ENCODE assay signal across 1 cellular context in the genomic region with DNA sequence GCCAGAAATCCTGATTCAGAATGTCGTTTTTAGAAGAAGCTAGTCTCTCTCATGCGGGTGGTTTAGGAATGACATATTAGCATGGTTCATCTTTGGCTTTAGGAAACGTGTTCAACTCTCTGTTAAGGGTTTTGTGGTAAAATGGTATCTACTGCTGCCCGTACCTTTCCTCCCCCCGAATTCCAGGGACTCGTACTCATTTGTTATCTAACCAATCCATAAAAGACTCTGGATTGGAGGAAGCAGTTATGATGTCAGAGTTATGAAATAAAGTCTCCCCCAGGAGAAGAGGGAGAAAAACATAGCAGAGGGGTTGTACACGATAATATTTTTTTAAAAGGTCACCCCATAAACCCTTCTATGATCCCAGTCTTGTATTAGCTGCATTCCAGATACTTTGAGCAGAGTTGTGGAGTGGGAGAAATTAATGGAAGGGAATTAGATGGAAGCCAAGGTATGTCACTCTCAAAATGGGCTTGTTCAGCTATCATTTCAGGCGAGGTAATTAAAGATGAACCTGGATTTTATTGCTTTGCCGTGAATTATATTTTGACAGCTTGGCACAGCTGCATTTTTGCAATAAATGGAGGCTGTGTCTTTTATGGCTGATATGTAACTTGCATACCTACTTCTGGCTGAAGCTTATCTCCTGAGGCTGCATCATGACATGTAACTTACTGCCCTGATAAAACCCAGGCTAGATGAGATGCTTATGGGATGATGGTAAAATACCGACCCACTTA.
TF ChIP-seq lines count a peak whose summit lies in the region.

No MANE protein-coding gene starts in this region.

TF ChIP-seq in K562, 482 proteins besides CTCF, POLR2A, EP300 and RAD21 (continued from another document and continues in another):
- TF ChIP-seq PREB (CRISPR knock-in tag; IDR thresholded peaks at IDR 0.05) (no peak), TEAD4 (IDR thresholded peaks at IDR 0.05; ENCODE audit: low read length) (peak; percentile 81), TEAD4 (CRISPR knock-in tag; IDR thresholded peaks at IDR 0.05; ENCODE audit: borderline replicate concordance) (no peak), TCFL5 (CRISPR knock-in tag; conservative IDR thresholded peaks at IDR 0.05) (no peak), BCOR (IDR thresholded peaks at IDR 0.05) (no peak), ZNF316 (IDR thresholded peaks at IDR 0.05) (no peak), PYGO2 (tag; IDR thresholded peaks at IDR 0.05) (no peak), CHD4 (IDR thresholded peaks at IDR 0.05; ENCODE audit: insufficient read depth, insufficient replicate concordance, low read depth, low read length, poor library complexity, severe bottlenecking) (no peak), RFX1 (IDR thresholded peaks at IDR 0.05) (no peak), LCOR (CRISPR knock-in tag; IDR thresholded peaks at IDR 0.05) (no peak), BACH1 (tag; IDR thresholded peaks at IDR 0.05) (no peak), CBFA2T3 (IDR thresholded peaks at IDR 0.05) (peak; percentile 44), ELF4 (CRISPR knock-in tag; IDR thresholded peaks at IDR 0.05) (no peak), CXXC5 (CRISPR knock-in tag; IDR thresholded peaks at IDR 0.05) (0 out of 2 replicates have a peak, but pooled peaks have one; percentile 33), TEAD1 (CRISPR knock-in tag; IDR thresholded peaks at IDR 0.05) (peak; percentile 59 to 83; a peak in 3 of 4 replicates), MED1 (CRISPR knock-in tag; IDR thresholded peaks at IDR 0.05; ENCODE audit: borderline replicate concordance) (no peak), ZNF507 (tag; conservative IDR thresholded peaks at IDR 0.05) (no peak), FOXK1 (CRISPR knock-in tag; IDR thresholded peaks at IDR 0.05; ENCODE audit: borderline replicate concordance) (no peak), ZBTB43 (CRISPR knock-in tag; IDR thresholded peaks at IDR 0.05) (no peak), TGIF2 (CRISPR knock-in tag; IDR thresholded peaks at IDR 0.05) (no peak), RBM25 (IDR thresholded peaks at IDR 0.05; ENCODE audit: low read depth, low read length, severe bottlenecking) (no peak), ZNF239 (CRISPR knock-in tag; IDR thresholded peaks at IDR 0.05) (no peak), RAD51 (IDR thresholded peaks at IDR 0.05; ENCODE audit: borderline replicate concordance, low read depth) (no peak), PML (IDR thresholded peaks at IDR 0.05; ENCODE audit: low read length) (0 out of 2 replicates have a peak, but pooled peaks have one; percentile 21), ZFPM2 (CRISPR knock-in tag; IDR thresholded peaks at IDR 0.05) (no peak), RBM34 (IDR thresholded peaks at IDR 0.05; ENCODE audit: borderline replicate concordance, insufficient read depth, low read length) (no peak), IRF2 (CRISPR knock-in tag; IDR thresholded peaks at IDR 0.05) (no peak), SRSF7 (optimal IDR thresholded peaks at IDR 0.05; ENCODE audit: low read depth, low read length) (no peak), CEBPG (CRISPR knock-in tag; IDR thresholded peaks at IDR 0.05) (no peak; the same call in 1 of the 2 replicates), CEBPG (tag; conservative IDR thresholded peaks at IDR 0.05 in 1 of 2, IDR thresholded peaks at IDR 0.05 in 1 of 2) (peak in 1 of 2 experiments; percentile 63; a peak in 3 of 4 replicates), ZNF274 (IDR thresholded peaks at IDR 0.05; ENCODE audit: borderline replicate concordance, low read depth, low read length) (no peak), RBFOX2 (IDR thresholded peaks at IDR 0.05; ENCODE audit: low read depth, low read length) (no peak), SETDB1 (IDR thresholded peaks at IDR 0.05; ENCODE audit: low read length) (no peak), TFAP4 (CRISPR knock-in tag; IDR thresholded peaks at IDR 0.05; ENCODE audit: borderline replicate concordance) (no peak), FOXP1 (CRISPR knock-in tag; IDR thresholded peaks at IDR 0.05) (no peak), PHF8 (IDR thresholded peaks at IDR 0.05; ENCODE audit: borderline replicate concordance, low read length) (peak; percentile 0; the same call in 1 of the 2 replicates), ETV5 (CRISPR knock-in tag; IDR thresholded peaks at IDR 0.05; ENCODE audit: low read depth) (no peak), NUFIP1 (IDR thresholded peaks at IDR 0.05; ENCODE audit: partially characterized antibody) (no peak), CEBPB (tag; IDR thresholded peaks at IDR 0.05) (no peak), ZNF780A (CRISPR knock-in tag; IDR thresholded peaks at IDR 0.05) (no peak), RBM22 (IDR thresholded peaks at IDR 0.05; ENCODE audit: low read depth, low read length, poor library complexity, severe bottlenecking) (no peak), PBX2 (CRISPR knock-in tag; IDR thresholded peaks at IDR 0.05; ENCODE audit: low read depth) (no peak), PBX2 (tag; conservative IDR thresholded peaks at IDR 0.05; ENCODE audit: low read depth) (peak; percentile 68), U2AF2 (optimal IDR thresholded peaks at IDR 0.05; ENCODE audit: low read depth, low read length) (no peak), TRIM24 (IDR thresholded peaks at IDR 0.05) (peak in 1 of 2 experiments; percentile 15; a peak in 1 of 4 replicates), TRIM28 (IDR thresholded peaks at IDR 0.05) (no peak), ZNF583 (CRISPR knock-in tag; IDR thresholded peaks at IDR 0.05) (no peak), MEIS2 (IDR thresholded peaks at IDR 0.05; ENCODE audit: partially characterized antibody) (peak; percentile 79), ZNF512 (tag; IDR thresholded peaks at IDR 0.05) (0 out of 2 replicates have a peak, but pooled peaks have one; percentile 13), ZNF143 (CRISPR knock-in tag; IDR thresholded peaks at IDR 0.05) (no peak)
- TF ChIP-seq, protein P1, sequence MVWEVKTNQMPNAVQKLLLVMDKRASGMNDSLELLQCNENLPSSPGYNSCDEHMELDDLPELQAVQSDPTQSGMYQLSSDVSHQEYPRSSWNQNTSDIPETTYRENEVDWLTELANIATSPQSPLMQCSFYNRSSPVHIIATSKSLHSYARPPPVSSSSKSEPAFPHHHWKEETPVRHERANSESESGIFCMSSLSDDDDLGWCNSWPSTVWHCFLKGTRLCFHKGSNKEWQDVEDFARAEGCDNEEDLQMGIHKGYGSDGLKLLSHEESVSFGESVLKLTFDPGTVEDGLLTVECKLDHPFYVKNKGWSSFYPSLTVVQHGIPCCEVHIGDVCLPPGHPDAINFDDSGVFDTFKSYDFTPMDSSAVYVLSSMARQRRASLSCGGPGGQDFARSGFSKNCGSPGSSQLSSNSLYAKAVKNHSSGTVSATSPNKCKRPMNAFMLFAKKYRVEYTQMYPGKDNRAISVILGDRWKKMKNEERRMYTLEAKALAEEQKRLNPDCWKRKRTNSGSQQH (CRISPR knock-in tag; IDR thresholded peaks at IDR 0.05), result 0 out of 2 replicates have a peak, but pooled peaks have one; percentile 34
- TF ChIP-seq, protein P2, sequence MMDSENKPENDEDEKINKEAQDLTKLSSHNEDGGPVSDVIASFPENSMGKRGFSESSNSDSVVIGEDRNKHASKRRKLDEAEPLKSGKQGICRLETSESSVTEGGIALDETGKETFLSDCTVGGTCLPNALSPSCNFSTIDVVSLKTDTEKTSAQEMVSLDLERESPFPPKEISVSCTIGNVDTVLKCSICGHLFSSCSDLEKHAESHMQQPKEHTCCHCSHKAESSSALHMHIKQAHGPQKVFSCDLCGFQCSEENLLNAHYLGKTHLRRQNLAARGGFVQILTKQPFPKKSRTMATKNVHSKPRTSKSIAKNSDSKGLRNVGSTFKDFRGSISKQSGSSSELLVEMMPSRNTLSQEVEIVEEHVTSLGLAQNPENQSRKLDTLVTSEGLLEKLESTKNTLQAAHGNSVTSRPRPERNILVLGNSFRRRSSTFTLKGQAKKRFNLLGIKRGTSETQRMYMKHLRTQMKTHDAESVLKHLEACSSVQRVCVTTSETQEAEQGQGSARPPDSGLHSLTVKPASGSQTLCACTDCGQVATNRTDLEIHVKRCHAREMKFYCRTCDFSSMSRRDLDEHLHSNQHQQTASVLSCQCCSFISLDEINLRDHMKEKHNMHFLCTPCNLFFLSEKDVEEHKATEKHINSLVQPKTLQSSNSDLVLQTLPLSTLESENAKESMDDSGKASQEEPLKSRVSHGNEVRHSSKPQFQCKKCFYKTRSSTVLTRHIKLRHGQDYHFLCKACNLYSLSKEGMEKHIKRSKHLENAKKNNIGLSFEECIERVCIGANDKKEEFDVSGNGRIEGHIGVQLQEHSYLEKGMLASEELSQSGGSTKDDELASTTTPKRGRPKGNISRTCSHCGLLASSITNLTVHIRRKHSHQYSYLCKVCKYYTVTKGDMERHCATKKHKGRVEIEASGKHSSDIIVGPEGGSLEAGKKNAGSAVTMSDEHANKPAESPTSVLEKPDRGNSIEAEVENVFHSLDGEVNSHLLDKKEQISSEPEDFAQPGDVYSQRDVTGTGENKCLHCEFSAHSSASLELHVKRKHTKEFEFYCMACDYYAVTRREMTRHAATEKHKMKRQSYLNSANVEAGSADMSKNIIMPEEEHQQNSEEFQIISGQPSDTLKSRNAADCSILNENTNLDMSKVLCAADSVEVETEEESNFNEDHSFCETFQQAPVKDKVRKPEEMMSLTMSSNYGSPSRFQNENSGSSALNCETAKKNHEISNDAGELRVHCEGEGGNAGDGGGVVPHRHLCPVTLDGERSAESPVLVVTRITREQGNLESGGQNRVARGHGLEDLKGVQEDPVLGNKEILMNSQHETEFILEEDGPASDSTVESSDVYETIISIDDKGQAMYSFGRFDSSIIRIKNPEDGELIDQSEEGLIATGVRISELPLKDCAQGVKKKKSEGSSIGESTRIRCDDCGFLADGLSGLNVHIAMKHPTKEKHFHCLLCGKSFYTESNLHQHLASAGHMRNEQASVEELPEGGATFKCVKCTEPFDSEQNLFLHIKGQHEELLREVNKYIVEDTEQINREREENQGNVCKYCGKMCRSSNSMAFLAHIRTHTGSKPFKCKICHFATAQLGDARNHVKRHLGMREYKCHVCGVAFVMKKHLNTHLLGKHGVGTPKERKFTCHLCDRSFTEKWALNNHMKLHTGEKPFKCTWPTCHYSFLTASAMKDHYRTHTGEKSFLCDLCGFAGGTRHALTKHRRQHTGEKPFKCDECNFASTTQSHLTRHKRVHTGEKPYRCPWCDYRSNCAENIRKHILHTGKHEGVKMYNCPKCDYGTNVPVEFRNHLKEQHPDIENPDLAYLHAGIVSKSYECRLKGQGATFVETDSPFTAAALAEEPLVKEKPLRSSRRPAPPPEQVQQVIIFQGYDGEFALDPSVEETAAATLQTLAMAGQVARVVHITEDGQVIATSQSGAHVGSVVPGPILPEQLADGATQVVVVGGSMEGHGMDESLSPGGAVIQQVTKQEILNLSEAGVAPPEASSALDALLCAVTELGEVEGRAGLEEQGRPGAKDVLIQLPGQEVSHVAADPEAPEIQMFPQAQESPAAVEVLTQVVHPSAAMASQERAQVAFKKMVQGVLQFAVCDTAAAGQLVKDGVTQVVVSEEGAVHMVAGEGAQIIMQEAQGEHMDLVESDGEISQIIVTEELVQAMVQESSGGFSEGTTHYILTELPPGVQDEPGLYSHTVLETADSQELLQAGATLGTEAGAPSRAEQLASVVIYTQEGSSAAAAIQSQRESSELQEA (IDR thresholded peaks at IDR 0.05; ENCODE audit: low read depth), result peak; percentile 79
